9 cellular contexts compared by ENCODE assay signal in genomic region chr20:41524980-41525613, GRCh38.
DNase-seq lines count a peak whose midpoint lies in the region; ATAC-seq and TF ChIP-seq lines count a peak whose summit lies in the region.
"Had no signal": no experiment of that assay in that cellular context is flagged by ENCODE, and none has a peak within 500 bp of the region (broad histone marks: within the 10 kb centered on the region; RNA-seq: fewer than 3 reads in every experiment).

No MANE protein-coding gene starts in this region.

- no peaks in the 10 kb centered on the region for H3K27me3 ChIP-seq in MM.1S (replicated peaks; ENCODE audit: insufficient read depth, low read length)
- H3K27me3 ChIP-seq: SJCRH30 had no signal

- H3F3A ChIP-seq in MM.1S (ENCODE audit: insufficient read depth, low read length) = no peaks in the 10 kb centered on the region

- no peak overlapping the region for H3K4me3 ChIP-seq in MM.1S (ENCODE audit: low read length)
- H3K4me3 ChIP-seq: SJCRH30 had no signal

- no peaks in the 10 kb centered on the region for H4K20me1 ChIP-seq in MM.1S (ENCODE audit: insufficient read depth, low read length)

- TF ChIP-seq CTCF in MM.1S (IDR thresholded peaks at IDR 0.05; ENCODE audit: low read length) = no peak

- intact Hi-C loops in head of caudate nucleus (cut with DNase I) = no loop called here
- intact Hi-C loops in posterior cingulate gyrus (cut with DNase I) = no loop called here

- no peaks in the 10 kb centered on the region for H3K9me2 ChIP-seq in MM.1S (replicated peaks; ENCODE audit: insufficient read depth, low read length)

- no peak overlapping the region for H3K9ac ChIP-seq in MM.1S (ENCODE audit: low read length)

- no peak overlapping the region for H3K27ac ChIP-seq in MM.1S (ENCODE audit: low read length)
- H3K27ac ChIP-seq: SJCRH30 had no signal

- ATAC-seq in GM19351 (IDR thresholded peaks at IDR 0.05; ENCODE audit: unreplicated experiment) (no peak), HG02678 (IDR thresholded peaks at IDR 0.05; ENCODE audit: unreplicated experiment) (no peak)

- no peak overlapping the region for H3K4me2 ChIP-seq in MM.1S (ENCODE audit: low read depth, low read length)

- H3K9me3 ChIP-seq in MM.1S (replicated peaks; ENCODE audit: insufficient read depth, low read length) = no peaks in the 10 kb centered on the region

- H3K36me3 ChIP-seq in MM.1S (replicated peaks; ENCODE audit: insufficient read depth, low read length) = no peaks in the 10 kb centered on the region

- no peaks in the 10 kb centered on the region for H3K79me2 ChIP-seq in MM.1S (ENCODE audit: low read length)

- DNase-seq in D341Med (ENCODE audit: low spot score) (peak; percentile 56), SHP77 (lab: John Stamatoyannopoulos, UW) (peak; percentile 14 to 38), head of caudate nucleus (peak; percentile 15 to 90 (median 71)), posterior cingulate gyrus (peak; percentile 38 to 96 (median 80)), MM.1S (no peak)
- DNase-seq in activated effector memory CD4-positive, alpha-beta T cell treated with Interleukin-2 at 50 U/mL for 16 hours = no peak

- no peak overlapping the region for H2AFZ ChIP-seq in MM.1S (ENCODE audit: low read length)

- H3K4me1 ChIP-seq in MM.1S (ENCODE audit: low read length) = no peaks in the 10 kb centered on the region

Comparison
In these comparisons a context has a peak if more than half of its experiments do, and no peak if none do; other contexts are left out.
1. DNase-seq: peak in D341Med (single experiment), SHP77 (2 of 2), head of caudate nucleus (42 of 42) and posterior cingulate gyrus (10 of 10); none in MM.1S (single experiment) and activated effector memory CD4-positive, alpha-beta T cell treated with Interleukin-2 at 50 U/mL for 16 hours (single experiment).